8 cellular contexts compared by ENCODE assay signal in genomic region chr2:36597532-36598377, GRCh38. TPM values are rescaled to one million over a fixed set of nuclear protein-coding genes. Genes with fewer than 3 reads are reported as not detected.
DNase-seq lines count a peak whose midpoint lies in the region; ATAC-seq and TF ChIP-seq lines count a peak whose summit lies in the region.

TSS of gene FEZ2 (minus strand) at chr2:36598168. CDS start at chr2:36598142, 26 bp downstream.

- H3K36me3 Mint-ChIP-seq in stimulated activated effector memory CD8-positive, alpha-beta T cell treated with anti-CD3 and anti-CD28 coated beads, Interleukin-12 subunit alpha, Interleukin-12 subunit beta, amount 100 ng/mL, for 72 hours, result peaks cover 5% of the 10 kb centered on the region

- BruUV-seq in Panc1 (replicated peaks; lab: Mats Ljungman, UMichigan), result no TSS peak

- CTCF ChIA-PET in Panc1 (lab: Charles Lee), result interaction anchor here (0.6 to 0.9 kb wide), 2 partner anchors 35 to 75 kb away, joined by 3 read pairs; no protein-coding TSS in a partner anchor

- peak within 1 kb of the TSS; percentile 93 for H3K27ac ChIP-seq in Panc1 (ENCODE audit: low read length)
- H3K27ac ChIP-seq in esophagus squamous epithelium, result peak within 1 kb of the TSS; percentile 94 to 98 (median 98)

- H3K4me3 Mint-ChIP-seq in stimulated activated effector memory CD8-positive, alpha-beta T cell treated with anti-CD3 and anti-CD28 coated beads, Interleukin-12 subunit alpha, Interleukin-12 subunit beta, amount 100 ng/mL, for 72 hours, result peak within 1 kb of the TSS; percentile 80

- peak; percentile 99 for ATAC-seq in GM21423 (IDR thresholded peaks at IDR 0.05; ENCODE audit: unreplicated experiment)
- peak; percentile 98 for ATAC-seq in Panc1
- peak; percentile 96 for ATAC-seq in stimulated activated effector memory CD8-positive, alpha-beta T cell treated with anti-CD3 and anti-CD28 coated beads, Interleukin-12 subunit alpha, Interleukin-12 subunit beta, amount 100 ng/mL, for 72 hours

- peak in 2 of 4 donors; percentile 19 to 35 for TF ChIP-seq POLR2A in esophagus squamous epithelium (IDR thresholded peaks at IDR 0.05)

- peaks cover 4% of the 10 kb centered on the region; the same call in 1 of the 2 replicates for H3K36me3 ChIP-seq in Panc1 (ENCODE audit: control insufficient read depth, insufficient read depth, low read length)
- H3K36me3 ChIP-seq in esophagus squamous epithelium, result no peaks in the 10 kb centered on the region

- peak within 1 kb of the TSS; percentile 86 for H3K27ac Mint-ChIP-seq in stimulated activated effector memory CD8-positive, alpha-beta T cell treated with anti-CD3 and anti-CD28 coated beads, Interleukin-12 subunit alpha, Interleukin-12 subunit beta, amount 100 ng/mL, for 72 hours

- POLR2A ChIA-PET in Panc1 (lab: Charles Lee), result interaction anchor here (0.6 kb wide), 1 partner anchor 41 kb away, joined by 3 read pairs; no protein-coding TSS in a partner anchor

- 0% methylated on average over 4 to 6 of the region's 81 CpGs for WGBS in esophagus squamous epithelium, 2 donors

- peaks cover 36% of the 10 kb centered on the region for H3K4me1 Mint-ChIP-seq in stimulated activated effector memory CD8-positive, alpha-beta T cell treated with anti-CD3 and anti-CD28 coated beads, Interleukin-12 subunit alpha, Interleukin-12 subunit beta, amount 100 ng/mL, for 72 hours

- no peaks in the 10 kb centered on the region for H3K9me3 Mint-ChIP-seq in stimulated activated effector memory CD8-positive, alpha-beta T cell treated with anti-CD3 and anti-CD28 coated beads, Interleukin-12 subunit alpha, Interleukin-12 subunit beta, amount 100 ng/mL, for 72 hours

- in situ Hi-C loops in Panc1 (cut with HindIII; ENCODE audit: low pct_unique_long_range_greater_than_20kb, low sequenced_read_pairs), result no loop called here

- DNase-seq in DMS 273 treated with DMSO at 0.1 percent for 48 hours (lab: John Stamatoyannopoulos, UW), result peak; percentile 33
- DNase-seq in HUDEP-2 (lab: John Stamatoyannopoulos, UW; ENCODE audit: unreplicated experiment in 76 of 76), result peak in 68 of 76 experiments; percentile 4 to 77 (median 57)
- no peak for DNase-seq in Panc1 (ENCODE audit: low read depth, low spot score)
- DNase-seq in activated T-helper 1 cell treated with Interleukin-2 at 50 U/mL for 16 hours (ENCODE audit: low read depth), result peak; percentile 45
- DNase-seq in esophagus squamous epithelium (lab: John Stamatoyannopoulos, UW), result no peak
- peak; percentile 83 for DNase-seq in myocyte (ENCODE audit: low read depth)
- peak; percentile 61 to 88 for DNase-seq in stimulated activated effector memory CD8-positive, alpha-beta T cell treated with anti-CD3 and anti-CD28 coated beads, Interleukin-12 subunit alpha, Interleukin-12 subunit beta, amount 100 ng/mL, for 72 hours (ENCODE audit: low spot score in 2 of 2)

- peaks cover 3% of the 10 kb centered on the region; the same call in 1 of the 2 replicates for H3K9me3 ChIP-seq in Panc1 (ENCODE audit: control insufficient read depth, insufficient read depth, low read depth, low read length)
- no peaks in the 10 kb centered on the region for H3K9me3 ChIP-seq in esophagus squamous epithelium

- H3K27me3 ChIP-seq in Panc1 (ENCODE audit: control insufficient read depth, insufficient read depth, low read length) (no peaks in the 10 kb centered on the region), esophagus squamous epithelium (no peaks in the 10 kb centered on the region)

- peaks cover 12% of the 10 kb centered on the region for H3K4me1 ChIP-seq in Panc1 (ENCODE audit: control insufficient read depth, insufficient read depth, low read length)
- peaks cover 8 to 37% (median 16%) of the 10 kb centered on the region in 3 donors for H3K4me1 ChIP-seq in esophagus squamous epithelium

- H3K4me3 ChIP-seq in Panc1 (ENCODE audit: low read depth in 2 of 2, low read length in 2 of 2) (peak within 1 kb of the TSS; percentile 95 to 96), esophagus squamous epithelium (peak within 1 kb of the TSS; percentile 95 to 100 (median 99))

- TF ChIP-seq CTCF in Panc1 (IDR thresholded peaks at IDR 0.05) (no peak), esophagus squamous epithelium (IDR thresholded peaks at IDR 0.05) (no peak)

- intact Hi-C loops in Panc1 (cut with micrococcal nuclease; ENCODE audit: unreplicated experiment) (no loop called here), esophagus squamous epithelium (cut with DNase I) (no loop called here)

RNA-seq across cellular contexts. Expression of gene FEZ2, which starts in this region (rescaled TPM):
- total RNA-seq in Panc1 (2021; ENCODE audit: unreplicated experiment), result 51.1 TPM
- 37.1 TPM for polyA plus RNA-seq in Panc1 (2012; ENCODE audit: insufficient read length)
- 10 to 100 TPM in 3 of 4 donors, 1 to 10 TPM in 1; 9.2 to 34.9 (median 26.4) TPM for total RNA-seq in esophagus squamous epithelium
- 60.4 and 76.8 TPM in 2 replicates for total RNA-seq in myocyte
- polyA plus RNA-seq in myocyte (2012), result 62.9 TPM

Comparison
In these comparisons a context has a peak if more than half of its experiments do, and no peak if none do; other contexts are left out.
1. DNase-seq: peak in DMS 273 treated with DMSO at 0.1 percent for 48 hours (single experiment), HUDEP-2 (68 of 76), activated T-helper 1 cell treated with Interleukin-2 at 50 U/mL for 16 hours (single experiment), myocyte (single experiment) and stimulated activated effector memory CD8-positive, alpha-beta T cell treated with anti-CD3 and anti-CD28 coated beads, Interleukin-12 subunit alpha, Interleukin-12 subunit beta, amount 100 ng/mL, for 72 hours (2 of 2); none in Panc1 (single experiment) and esophagus squamous epithelium (single experiment).
2. Peak in every context shown above with its lines, with median percentiles within 50 percentile points of each other: ATAC-seq.